ENCODE assay signal across 8 cellular contexts in genomic region chr2:173076557-173077345, GRCh38. TPM values are rescaled to one million over a fixed set of nuclear protein-coding genes. Genes with fewer than 3 reads are reported as not detected.
DNase-seq lines count a peak whose midpoint lies in the region; ATAC-seq and TF ChIP-seq lines count a peak whose summit lies in the region.

No MANE protein-coding gene starts in this region.

- peak; percentile 32 for ATAC-seq in GM18868 (IDR thresholded peaks at IDR 0.05; ENCODE audit: unreplicated experiment)
- peak; percentile 28 for ATAC-seq in HG03095 (IDR thresholded peaks at IDR 0.05; ENCODE audit: unreplicated experiment)
- ATAC-seq in body of pancreas, result peak; percentile 28

- intact Hi-C loops in body of pancreas (cut with DNase I), result no loop called here

- peak in 2 of 3 donors; percentile 25 to 28 for TF ChIP-seq POLR2A in body of pancreas (IDR thresholded peaks at IDR 0.05)

- peaks cover 2 to 6% (median 4%) of the 10 kb centered on the region in 3 donors for H3K27me3 Mint-ChIP-seq in immature natural killer cell (ENCODE audit: low read depth in 3 of 3)

- peak overlapping the region; percentile 79 to 91 (median 82) for H3K4me3 Mint-ChIP-seq in immature natural killer cell

- H3K9me3 Mint-ChIP-seq in immature natural killer cell, result no peaks in the 10 kb centered on the region

- peak overlapping the region; percentile 95 for H3K9ac ChIP-seq in BLaER1

- H3K27me3 ChIP-seq in BLaER1 (no peaks in the 10 kb centered on the region), body of pancreas (no peaks in the 10 kb centered on the region)

- WGBS in body of pancreas, 2 donors, result 4 to 5% methylated on average over 27 of the region's 27 CpGs

- H3K36me3 Mint-ChIP-seq in immature natural killer cell, result no peaks in the 10 kb centered on the region

- H3K9me3 ChIP-seq in BLaER1, result 0 out of 2 replicates have a peak, but pooled peaks cover 4% of the 10 kb centered on the region
- no peaks in the 10 kb centered on the region for H3K9me3 ChIP-seq in body of pancreas

- peak overlapping the region; percentile 91 for H3K4me2 ChIP-seq in BLaER1

- peak overlapping the region; percentile 94 for H3K27ac ChIP-seq in BLaER1
- peak overlapping the region; percentile 84 to 91 (median 88) for H3K27ac ChIP-seq in body of pancreas

- H3K36me3 ChIP-seq in BLaER1 (peaks cover 14% of the 10 kb centered on the region), body of pancreas (replicated peaks in 1 of 2; ENCODE audit: insufficient read depth in 1 of 2, low read depth in 2 of 2) (no peaks in the 10 kb centered on the region)

- peak overlapping the region in 3 of 6 donors; percentile 29 to 82 (median 31) for H3K27ac Mint-ChIP-seq in immature natural killer cell

- peaks cover 8 to 12% of the 10 kb centered on the region in 2 donors for H3K4me1 Mint-ChIP-seq in immature natural killer cell

- DNase-seq in OCI-M1 (lab: John Stamatoyannopoulos, UW) (peak; percentile 73), body of pancreas (peak; percentile 30 to 52 (median 39)), immature natural killer cell (peak; percentile 3 to 30 (median 9)), cerebellum (ENCODE audit: low spot score) (no peak)
- DNase-seq in stimulated activated CD4-positive, alpha-beta T cell treated with anti-CD3 and anti-CD28 coated beads, Interleukin-15, amount 100 ng/mL, for 24 hours, result peak; percentile 41

- no peak for TF ChIP-seq CTCF in body of pancreas (IDR thresholded peaks at IDR 0.05)

- H3K4me3 ChIP-seq in BLaER1 (peak overlapping the region; percentile 95), body of pancreas (peak overlapping the region; percentile 18 to 56)

- peaks cover 43% of the 10 kb centered on the region for H4K20me1 ChIP-seq in BLaER1

- peaks cover 23% of the 10 kb centered on the region for H3K4me1 ChIP-seq in BLaER1
- H3K4me1 ChIP-seq in body of pancreas, result peaks cover 17% of the 10 kb centered on the region

RNA-seq across cellular contexts. Expression of gene MAP3K20, which starts 1.1 kb away (rescaled TPM):
- total RNA-seq in body of pancreas (10 to 100 TPM; 11.5 to 18.7 TPM), cerebellum (11.2 TPM)
- polyA plus RNA-seq in immature natural killer cell, result 1 to 10 TPM; 1.5 to 2.6 (median 2.2) TPM
